In genomic region chr3:26118165-26118564, GRCh38 we compare ENCODE assay signal across 10 cellular contexts.
DNase-seq lines count a peak whose midpoint lies in the region; ATAC-seq, FAIRE-seq and TF ChIP-seq lines count a peak whose summit lies in the region.
"Had no signal": no experiment of that assay in that cellular context is flagged by ENCODE, and none has a peak within 500 bp of the region (broad histone marks: within the 10 kb centered on the region; RNA-seq: fewer than 3 reads in every experiment).

No MANE protein-coding gene starts in this region.

- no TSS peak for BruUV-seq in HepG2 (replicated peaks; lab: Mats Ljungman, UMichigan)

- H3K9ac ChIP-seq in liver (ENCODE audit: low read depth in 1 of 2, low read length in 2 of 2) (no peak overlapping the region), HepG2 (ENCODE audit: insufficient read depth, low read depth, low read length) (no peak overlapping the region)

- TF ChIP-seq EP300 in HepG2 (IDR thresholded peaks at IDR 0.05; ENCODE audit: low read depth in 2 of 2, low read length in 2 of 2) (no peak), HepG2 (CRISPR knock-in tag; IDR thresholded peaks at IDR 0.05; ENCODE audit: borderline replicate concordance) (no peak)

- H2AFZ ChIP-seq in HepG2 (ENCODE audit: low read length): no peak overlapping the region

- DNase-seq in HepG2 (ENCODE audit: low spot score) (no peak), upper lobe of right lung (no peak), NCI-H2107 (lab: John Stamatoyannopoulos, UW) (no peak)
- DNase-seq in activated CD4-positive, alpha-beta T cell treated with anti-CD3 and anti-CD28 coated beads, Interleukin-2, amount 50 U/mL, for 4 hours: no peak
- DNase-seq: activated CD8-positive, alpha-beta memory T cell treated with anti-CD3 and anti-CD28 coated beads, Interleukin-2, amount 10 ng/mL, durations not matched to agents 7 days and 5 days; CD8-positive, alpha-beta memory T cell had no signal

- no peak for TF ChIP-seq POLR2A in HepG2 (IDR thresholded peaks at IDR 0.05; ENCODE audit: insufficient read depth in 1 of 2, low read depth in 2 of 2, low read length in 2 of 2)

- H3K4me1 ChIP-seq in liver (ENCODE audit: control insufficient read depth in 4 of 4, insufficient read depth in 4 of 4, low read length in 3 of 4) (no peaks in the 10 kb centered on the region), HepG2 (ENCODE audit: insufficient read depth, low read length) (no peaks in the 10 kb centered on the region), upper lobe of right lung (no peaks in the 10 kb centered on the region)

- no peaks in the 10 kb centered on the region for H4K20me1 ChIP-seq in HepG2 (ENCODE audit: insufficient read depth, low read length)

- intact Hi-C loops in HepG2 (cut with micrococcal nuclease; ENCODE audit: unreplicated experiment) (no loop called here), upper lobe of right lung (cut with DNase I) (no loop called here)

- H3K27me3 ChIP-seq in liver (ENCODE audit: control insufficient read depth in 4 of 4, insufficient read depth in 4 of 4, low read length in 3 of 4): no peaks in the 10 kb centered on the region
- no peaks in the 10 kb centered on the region for H3K27me3 ChIP-seq in HepG2 (ENCODE audit: control insufficient read depth in 1 of 2, insufficient read depth in 2 of 2, low read length in 2 of 2)
- no peaks in the 10 kb centered on the region for H3K27me3 ChIP-seq in upper lobe of right lung

- H3K9me3 ChIP-seq in liver (ENCODE audit: control insufficient read depth in 4 of 4, low read length in 3 of 4) (no peaks in the 10 kb centered on the region), HepG2 (ENCODE audit: low read length) (peaks cover 81% of the 10 kb centered on the region), upper lobe of right lung (no peaks in the 10 kb centered on the region)

- H3K79me2 ChIP-seq in HepG2 (ENCODE audit: insufficient read depth, low read length): no peaks in the 10 kb centered on the region

- H3K4me2 ChIP-seq in HepG2 (ENCODE audit: low read depth, low read length): no peak overlapping the region

- no peak for FAIRE-seq in HepG2 (lab: Jason Lieb, UNC)

- H3K36me3 ChIP-seq in liver (ENCODE audit: control insufficient read depth in 4 of 4, insufficient read depth in 3 of 4, low read depth in 1 of 4, low read length in 3 of 4) (no peaks in the 10 kb centered on the region), HepG2 (replicated peaks in 1 of 2; ENCODE audit: control insufficient read depth in 1 of 2, insufficient read depth in 2 of 2, low read length in 2 of 2) (no peaks in the 10 kb centered on the region), upper lobe of right lung (no peaks in the 10 kb centered on the region)

- no peak for ATAC-seq in HepG2
- ATAC-seq in HG03378 (IDR thresholded peaks at IDR 0.05; ENCODE audit: unreplicated experiment): peak; percentile 74
- ATAC-seq in upper lobe of right lung: no peak
- no peak for ATAC-seq in GM19452 (IDR thresholded peaks at IDR 0.05; ENCODE audit: unreplicated experiment)
- ATAC-seq: activated CD8-positive, alpha-beta memory T cell treated with anti-CD3 and anti-CD28 coated beads, Interleukin-2, amount 10 ng/mL, durations not matched to agents 7 days and 5 days had no signal

- TF ChIP-seq RAD21 in liver (IDR thresholded peaks at IDR 0.05): peak; percentile 7 to 15
- no peak for TF ChIP-seq RAD21 in HepG2 (CRISPR knock-in tag; IDR thresholded peaks at IDR 0.05)

- POLR2A ChIA-PET in HepG2 (lab: Yijun Ruan, JAX): no interaction called here

- H3K27ac ChIP-seq in liver (ENCODE audit: low read depth in 1 of 2, low read length in 2 of 2): no peak overlapping the region
- H3K27ac ChIP-seq in HepG2 (ENCODE audit: extremely low read length, insufficient read depth, low read length): no peak overlapping the region
- H3K27ac ChIP-seq in VCaP: no peak overlapping the region
- no peak overlapping the region for H3K27ac ChIP-seq in upper lobe of right lung

- in situ Hi-C loops in HepG2 (cut with HindIII; ENCODE audit: extremely low pct_ligation_motif_present, low pct_unique_long_range_greater_than_20kb): no loop called here

- H3K4me3 ChIP-seq in liver (ENCODE audit: low read depth in 1 of 3, low read length in 3 of 3): no peak overlapping the region
- no peak overlapping the region for H3K4me3 ChIP-seq in HepG2 (replicated peaks in 1 of 3; ENCODE audit: insufficient read depth in 1 of 3, low read depth in 2 of 3, low read length in 3 of 3)
- no peak overlapping the region for H3K4me3 ChIP-seq in upper lobe of right lung

- 28% methylated on average over 2 of the region's 2 CpGs for WGBS in liver
- WGBS in HepG2 (ENCODE audit: low lambda C conversion rate): 11% methylated on average over 1 of the region's 2 CpGs

- TF ChIP-seq CTCF in liver (IDR thresholded peaks at IDR 0.05; ENCODE audit: low read depth, low read length, missing input control) (no peak), HepG2 (CRISPR knock-in tag; IDR thresholded peaks at IDR 0.05) (no peak), VCaP (conservative IDR thresholded peaks at IDR 0.05) (peak; percentile 85), upper lobe of right lung (IDR thresholded peaks at IDR 0.05) (peak; percentile 24)

- CTCF ChIA-PET in HepG2 (lab: Yijun Ruan, JAX; ENCODE audit: low intra/inter-chr PET ratio, low total read pairs): no interaction called here

TF ChIP-seq in liver, 16 proteins besides CTCF, POLR2A, EP300 and RAD21 (continues in another document):
- TF ChIP-seq EGR1 (IDR thresholded peaks at IDR 0.05; ENCODE audit: low read depth in 2 of 2) (no peak), YY1 (IDR thresholded peaks at IDR 0.05) (no peak), RXRA (IDR thresholded peaks at IDR 0.05) (no peak), JUND (IDR thresholded peaks at IDR 0.05) (no peak), NR2F2 (IDR thresholded peaks at IDR 0.05) (no peak), HNF4G (IDR thresholded peaks at IDR 0.05) (no peak), HNF4A (conservative IDR thresholded peaks at IDR 0.05) (no peak), SP1 (IDR thresholded peaks at IDR 0.05) (no peak), ATF3 (IDR thresholded peaks at IDR 0.05) (no peak), TAF1 (conservative IDR thresholded peaks at IDR 0.05) (no peak), FOXA2 (IDR thresholded peaks at IDR 0.05) (no peak), GABPA (IDR thresholded peaks at IDR 0.05 in 1 of 2, conservative IDR thresholded peaks at IDR 0.05 in 1 of 2) (no peak), FOXA1 (IDR thresholded peaks at IDR 0.05) (no peak), MAX (IDR thresholded peaks at IDR 0.05) (no peak)

TF ChIP-seq in HepG2, 621 proteins besides CTCF, POLR2A, EP300 and RAD21 (continues in another document):
- TF ChIP-seq STAT5B (CRISPR knock-in tag; IDR thresholded peaks at IDR 0.05) (no peak), AGO2 (optimal IDR thresholded peaks at IDR 0.05; ENCODE audit: low read depth, low read length) (no peak), ZBED4 (CRISPR knock-in tag; IDR thresholded peaks at IDR 0.05; ENCODE audit: borderline replicate concordance) (no peak), ZFP36 (IDR thresholded peaks at IDR 0.05; ENCODE audit: borderline replicate concordance, low read depth, low read length, partially characterized antibody) (no peak)

Comparison
In these comparisons a context has a peak if more than half of its experiments do, and no peak if none do; other contexts are left out.
1. CTCF ChIP-seq: peak in VCaP (single experiment) and upper lobe of right lung (single experiment); none in liver (single experiment) and HepG2 (single experiment).